Comparison of ENCODE assay signal across 16 cellular contexts in the genomic region with DNA sequence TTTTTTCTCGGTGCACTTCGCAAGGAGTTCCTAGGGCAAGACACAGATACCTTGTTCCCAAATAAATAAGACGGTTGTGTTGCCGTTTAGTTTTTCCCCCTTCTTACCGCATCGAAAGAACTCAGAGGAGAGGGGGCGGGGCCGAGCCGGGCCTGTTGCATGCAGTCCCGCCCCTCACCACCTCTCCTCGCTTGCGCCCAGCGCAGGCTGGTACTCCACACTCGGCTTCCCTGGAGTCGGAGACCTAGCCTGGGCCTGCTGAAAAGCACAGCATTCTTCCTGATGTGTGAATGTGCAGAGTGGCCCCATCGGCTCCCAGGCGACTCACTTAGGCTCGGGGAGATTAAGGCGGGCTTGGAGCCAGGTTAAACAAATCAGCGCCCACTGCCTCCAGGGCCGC.
DNase-seq lines count a peak whose midpoint lies in the region; ATAC-seq and TF ChIP-seq lines count a peak whose summit lies in the region.
"Had no signal": no experiment of that assay in that cellular context is flagged by ENCODE, and none has a peak within 500 bp of the region (broad histone marks: within the 10 kb centered on the region; RNA-seq: fewer than 3 reads in every experiment).

No MANE protein-coding gene starts in this region.

- no peak for TF ChIP-seq CTCF in fibroblast of pulmonary artery (IDR thresholded peaks at IDR 0.05; ENCODE audit: low read length, missing control alignments)

- DNase-seq in stimulated activated CD4-positive, alpha-beta T cell treated with anti-CD3 and anti-CD28 coated beads, Interleukin-15, amount 100 ng/mL, for 24 hours: peak; percentile 25
- DNase-seq in stimulated activated CD4-positive, alpha-beta T cell treated with anti-CD3 and anti-CD28 coated beads, Interleukin-4, amount 100 ng/mL, for 4 hours: no peak
- DNase-seq in NCI-H69 (lab: John Stamatoyannopoulos, UW): peak; percentile 40
- DNase-seq in fibroblast of pulmonary artery (ENCODE audit: low read depth): peak; percentile 2
- DNase-seq in amniotic stem cell (lab: John Stamatoyannopoulos, UW): no peak
- DNase-seq in UCSD-AML1 (lab: John Stamatoyannopoulos, UW; ENCODE audit: unreplicated experiment): no peak
- DNase-seq: activated gamma-delta T cell; effector CD8-positive, alpha-beta T cell; foreskin fibroblast; NCI-H345; PC-3; psoas muscle; stimulated activated CD4-positive, alpha-beta T cell treated with anti-CD3 and anti-CD28 coated beads, Interleukin-1b, Interleukin-23, amount 100 ng/mL, for 48 hours had no signal

- no peak for ATAC-seq in HG03097 (IDR thresholded peaks at IDR 0.05; ENCODE audit: low FRiP score, unreplicated experiment)
- ATAC-seq: PC-3, psoas muscle had no signal

- H3K4me3 ChIP-seq in fibroblast of pulmonary artery (replicated peaks; ENCODE audit: low read depth, low read length): no peak overlapping the region
- H3K4me3 ChIP-seq: BLaER1 treated with 17β-estradiol and CSF1 and Interleukin-3, amounts not matched to agents 10 nM and 100 nM; psoas muscle; upper lobe of left lung had no signal

Comparison
In these comparisons a context has a peak if more than half of its experiments do, and no peak if none do; other contexts are left out.
1. DNase-seq: peak in stimulated activated CD4-positive, alpha-beta T cell treated with anti-CD3 and anti-CD28 coated beads, Interleukin-15, amount 100 ng/mL, for 24 hours (single experiment), NCI-H69 (single experiment) and fibroblast of pulmonary artery (single experiment); none in stimulated activated CD4-positive, alpha-beta T cell treated with anti-CD3 and anti-CD28 coated beads, Interleukin-4, amount 100 ng/mL, for 4 hours (0 of 2), amniotic stem cell (single experiment) and UCSD-AML1 (single experiment).